Comparison of ENCODE assay signal across 14 cellular contexts in the genomic region with DNA sequence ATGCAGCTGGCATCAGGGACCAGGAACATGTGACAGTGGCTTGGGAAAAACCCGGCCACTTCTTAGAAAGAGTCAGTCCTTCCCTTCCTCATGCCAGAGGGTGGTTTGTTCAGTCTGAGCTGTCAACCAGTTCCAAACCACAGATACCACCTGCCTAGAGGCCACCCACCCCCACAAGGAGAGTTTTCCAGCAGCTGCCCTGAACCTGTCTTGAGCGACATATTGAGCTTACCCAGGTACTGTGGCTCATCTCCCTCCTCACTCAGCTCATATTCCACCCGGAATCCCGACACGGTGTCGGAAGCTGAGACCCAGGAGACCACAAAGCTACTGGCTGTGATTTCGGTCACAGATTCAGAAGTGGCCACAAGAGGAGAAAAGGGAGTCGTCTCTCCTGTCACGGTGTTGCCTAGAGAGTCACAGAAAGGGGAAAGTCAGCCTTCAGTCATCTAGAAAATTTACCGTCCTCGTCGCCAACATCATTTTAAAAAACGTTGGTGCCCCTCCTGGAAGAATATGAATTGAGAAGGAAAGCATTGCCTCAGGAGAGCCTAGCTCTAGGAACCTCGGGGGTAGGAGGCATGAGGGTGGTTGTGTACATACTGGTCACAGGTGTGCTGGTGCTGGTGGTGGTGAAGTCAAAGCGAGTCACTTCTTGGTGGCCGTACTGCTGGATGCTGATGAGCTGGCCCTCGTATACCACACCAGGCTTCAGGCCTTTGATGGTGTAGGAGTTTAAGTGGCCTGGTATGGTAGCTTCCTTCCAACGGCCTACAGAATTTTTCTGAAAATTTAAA. TPM values are rescaled to one million over a fixed set of nuclear protein-coding genes. Genes with fewer than 3 reads are reported as not detected.
DNase-seq lines count a peak whose midpoint lies in the region; ATAC-seq and TF ChIP-seq lines count a peak whose summit lies in the region.
"Had no signal": no experiment of that assay in that cellular context is flagged by ENCODE, and none has a peak within 500 bp of the region (broad histone marks: within the 10 kb centered on the region; RNA-seq: fewer than 3 reads in every experiment).

No MANE protein-coding gene starts in this region.

- in situ Hi-C loops in transverse colon (cut with MboI; ENCODE audit: low pct_ligation_motif_present in 1 of 4, low pct_unique_long_range_greater_than_20kb in 1 of 4, low sequenced_read_pairs in 3 of 4) = no loop called here

- no peaks in the 10 kb centered on the region for H3K27me3 ChIP-seq in ascending aorta
- H3K27me3 ChIP-seq in right lobe of liver = no peaks in the 10 kb centered on the region
- no peaks in the 10 kb centered on the region for H3K27me3 ChIP-seq in transverse colon
- no peaks in the 10 kb centered on the region for H3K27me3 ChIP-seq in prostate gland (replicated peaks; ENCODE audit: insufficient read depth)
- H3K27me3 ChIP-seq: colonic mucosa, left lung, pancreas, upper lobe of right lung had no signal

- H3K4me3 ChIP-seq in ascending aorta = no peak overlapping the region
- H3K4me3 ChIP-seq in right lobe of liver = no peak overlapping the region
- H3K4me3 ChIP-seq in transverse colon = no peak overlapping the region
- no peak overlapping the region for H3K4me3 ChIP-seq in prostate gland
- H3K4me3 ChIP-seq: colonic mucosa, left lung, pancreas, upper lobe of right lung had no signal

- no peak for TF ChIP-seq CTCF in ascending aorta (IDR thresholded peaks at IDR 0.05)
- no peak for TF ChIP-seq CTCF in right lobe of liver (IDR thresholded peaks at IDR 0.05)
- no peak for TF ChIP-seq CTCF in transverse colon (IDR thresholded peaks at IDR 0.05)
- no peak for TF ChIP-seq CTCF in prostate gland (IDR thresholded peaks at IDR 0.05)

- H3K36me3 ChIP-seq in ascending aorta = peaks cover 77 to 91% of the 10 kb centered on the region in 2 donors
- peaks cover 2 to 94% (median 44%) of the 10 kb centered on the region in 4 donors for H3K36me3 ChIP-seq in right lobe of liver
- H3K36me3 ChIP-seq in transverse colon = peaks cover 0 to 20% (median 2%) of the 10 kb centered on the region in 4 donors
- no peaks in the 10 kb centered on the region for H3K36me3 ChIP-seq in prostate gland
- H3K36me3 ChIP-seq: colonic mucosa, pancreas had no signal

- H3K9me3 ChIP-seq in ascending aorta = no peaks in the 10 kb centered on the region
- H3K9me3 ChIP-seq in right lobe of liver = no peaks in the 10 kb centered on the region
- no peaks in the 10 kb centered on the region for H3K9me3 ChIP-seq in transverse colon
- H3K9me3 ChIP-seq in prostate gland = no peaks in the 10 kb centered on the region
- H3K9me3 ChIP-seq: colonic mucosa, left lung, pancreas, upper lobe of right lung had no signal

- intact Hi-C loops in ascending aorta (cut with DNase I) (loop anchor here (2.0 kb wide), 1 partner anchor 25 kb away; no protein-coding TSS in a partner anchor), right lobe of liver (cut with DNase I) (loop anchor here in 1 of 2 donors (5.0 kb wide), 1 partner anchor 47 kb away; no protein-coding TSS in a partner anchor), transverse colon (cut with DNase I; ENCODE audit: low total_unique reads) (no loop called here), prostate gland (cut with DNase I) (no loop called here)

- TF ChIP-seq POLR2A in right lobe of liver (IDR thresholded peaks at IDR 0.05) = no peak
- TF ChIP-seq POLR2A in transverse colon (IDR thresholded peaks at IDR 0.05) = no peak
- TF ChIP-seq POLR2A in prostate gland (IDR thresholded peaks at IDR 0.05) = no peak

- peak in 2 of 3 donors; percentile 33 to 34 for DNase-seq in stimulated activated CD4-positive, alpha-beta T cell treated with anti-CD3 and anti-CD28 coated beads, Interleukin-12 subunit alpha, Interleukin-12 subunit beta, amount 100 ng/mL, for 48 hours (ENCODE audit: low read depth in 2 of 3, low spot score in 1 of 3)
- DNase-seq in stimulated activated CD4-positive, alpha-beta T cell treated with anti-CD3 and anti-CD28 coated beads, Interleukin-4, amount 100 ng/mL, for 1 hour = no peak
- DNase-seq in ascending aorta (ENCODE audit: low spot score in 2 of 2) = no peak
- DNase-seq in right lobe of liver = no peak
- DNase-seq in transverse colon = no peak
- DNase-seq in prostate gland (ENCODE audit: low spot score) = no peak
- DNase-seq in iPS-NIHi7 (ENCODE audit: extremely low spot score) = no peak
- DNase-seq: colonic mucosa, left lung, NCI-H2029, pancreas, upper lobe of right lung had no signal

- ATAC-seq in right lobe of liver = peak in 3 of 4 donors; percentile 10 to 25 (median 10)
- ATAC-seq in HG03432 (IDR thresholded peaks at IDR 0.05; ENCODE audit: unreplicated experiment) = no peak
- ATAC-seq: left lung, upper lobe of right lung had no signal

- H3K27ac ChIP-seq in ascending aorta (peak overlapping the region; percentile 55 to 64), right lobe of liver (peak overlapping the region in 1 of 3 donors; percentile 15), transverse colon (peak overlapping the region in 3 of 4 donors; percentile 24 to 50 (median 37)), prostate gland (no peak overlapping the region)
- H3K27ac ChIP-seq: C4-2B, colonic mucosa, left lung, pancreas, upper lobe of right lung had no signal

- TF ChIP-seq EP300 in transverse colon (IDR thresholded peaks at IDR 0.05; ENCODE audit: low read depth) = no peak

- H3K4me1 ChIP-seq in ascending aorta (peaks cover 0 to 4% of the 10 kb centered on the region in 2 donors), right lobe of liver (peaks cover 0 to 10% (median 2%) of the 10 kb centered on the region in 4 donors), transverse colon (no peaks in the 10 kb centered on the region), prostate gland (replicated peaks) (no peaks in the 10 kb centered on the region)
- H3K4me1 ChIP-seq: colonic mucosa, left lung, upper lobe of right lung had no signal

- 76% methylated on average over 11 of the region's 18 CpGs for WGBS in right lobe of liver (ENCODE audit: insufficient coverage, low coverage, low lambda C conversion rate, missing lambda C conversion rate)
- 89 to 95% methylated on average over 10 to 18 of the region's 18 CpGs for WGBS in transverse colon (ENCODE audit: low coverage in 1 of 2), 2 donors
- WGBS in prostate gland = 96% methylated on average over 18 of the region's 18 CpGs

RNA-seq across cellular contexts. Expression of a gene that starts 26.3 kb away (rescaled TPM):
- total RNA-seq in ascending aorta = 5,098 TPM
- total RNA-seq in right lobe of liver = 1,000 to 10,000 TPM in 5 of 6 experiments, 100 to 1,000 TPM in 1; 938 to 2,279 (median 1,324) TPM
- 100 to 1,000 TPM; 169 to 686 (median 215) TPM for total RNA-seq in transverse colon
- 100 to 1,000 TPM in 1 of 2 donors, 10 to 100 TPM in 1; 84.2 to 257 TPM for total RNA-seq in prostate gland

Comparison
In these comparisons a context has a peak if more than half of its experiments do, and no peak if none do; other contexts are left out.
1. DNase-seq: peak in stimulated activated CD4-positive, alpha-beta T cell treated with anti-CD3 and anti-CD28 coated beads, Interleukin-12 subunit alpha, Interleukin-12 subunit beta, amount 100 ng/mL, for 48 hours (2 of 3); none in stimulated activated CD4-positive, alpha-beta T cell treated with anti-CD3 and anti-CD28 coated beads, Interleukin-4, amount 100 ng/mL, for 1 hour (single experiment), ascending aorta (0 of 2), right lobe of liver (0 of 3), transverse colon (single experiment), prostate gland (single experiment) and iPS-NIHi7 (single experiment).
2. H3K27ac ChIP-seq: peak in ascending aorta (2 of 2) and transverse colon (3 of 4); none in prostate gland (0 of 2).